ENCODE assay signal across 1 cellular context in genomic region chr1:119116725-119117124, GRCh38.
TF ChIP-seq lines count a peak whose summit lies in the region.

No MANE protein-coding gene starts in this region.

TF ChIP-seq in GM23338, 12 proteins besides CTCF, POLR2A, EP300 and RAD21 (continued from another document):
- no peak for TF ChIP-seq ZNF462 (CRISPR knock-in tag; IDR thresholded peaks at IDR 0.05)
- TF ChIP-seq REST (IDR thresholded peaks at IDR 0.05; ENCODE audit: unreplicated experiment) = no peak
- TF ChIP-seq ETS1 (IDR thresholded peaks at IDR 0.05) = no peak
- TF ChIP-seq CREB1 (CRISPR knock-in tag; IDR thresholded peaks at IDR 0.05; ENCODE audit: low read depth) = no peak
- no peak for TF ChIP-seq NANOG (IDR thresholded peaks at IDR 0.05; ENCODE audit: borderline replicate concordance)
- TF ChIP-seq POLR2AphosphoS5 (IDR thresholded peaks at IDR 0.05; ENCODE audit: low read depth) = no peak
- TF ChIP-seq ZNF114 (CRISPR knock-in tag; IDR thresholded peaks at IDR 0.05) = no peak
- no peak for TF ChIP-seq JUNB (IDR thresholded peaks at IDR 0.05; ENCODE audit: unreplicated experiment)
- no peak for TF ChIP-seq EZH2 (IDR thresholded peaks at IDR 0.05; ENCODE audit: low read depth, unreplicated experiment)
- TF ChIP-seq STAT1 (IDR thresholded peaks at IDR 0.05; ENCODE audit: unreplicated experiment) = no peak
